In genomic region chr7:39240864-39241263, GRCh38 we compare ENCODE assay signal across 25 cellular contexts.
"Had no signal": no experiment of that assay in that cellular context is flagged by ENCODE, and none has a peak within 500 bp of the region (broad histone marks: within the 10 kb centered on the region; RNA-seq: fewer than 3 reads in every experiment).

No MANE protein-coding gene starts in this region.

- H3K79me2 ChIP-seq: parathyroid adenoma had no signal

- H3K9ac ChIP-seq: neural progenitor cell, parathyroid adenoma had no signal

- H3K9me3 ChIP-seq: psoas muscle, right atrium auricular region had no signal

- H3K4me1 ChIP-seq: esophagus muscularis mucosa, foreskin keratinocyte, parathyroid adenoma, psoas muscle, right atrium auricular region, spleen, tibial nerve had no signal

- DNase-seq: activated CD4-positive, alpha-beta memory T cell treated with anti-CD3 and anti-CD28 coated beads, Interleukin-2, amount 10 ng/mL, durations not matched to agents 7 days and 5 days; activated CD4-positive, alpha-beta T cell treated with anti-CD3 and anti-CD28 coated beads, Interleukin-2, amount 10 ng/mL, durations not matched to agents 7 days and 5 days; activated CD4-positive, CD25-positive, alpha-beta regulatory T cell treated with anti-CD3 and anti-CD28 coated beads, Interleukin-2, amount 50 U/mL, for 72 hours; activated CD8-positive, alpha-beta memory T cell treated with anti-CD3 and anti-CD28 coated beads, Interleukin-2, amount 50 U/mL, for 48 hours; activated gamma-delta T cell; activated naive CD4-positive, alpha-beta T cell treated with anti-CD3 and anti-CD28 coated beads, Interleukin-2, amount 10 ng/mL, durations not matched to agents 7 days and 5 days; activated naive CD8-positive, alpha-beta T cell treated with anti-CD3 and anti-CD28 coated beads, Interleukin-2, amount 10 ng/mL, durations not matched to agents 7 days and 5 days; activated T-cell treated with anti-CD3 and anti-CD28 coated beads, Interleukin-2, amount 50 U/mL, for 24 hours; amniotic stem cell; central memory CD4-positive, alpha-beta T cell; foreskin keratinocyte; islet precursor cell; left colon; natural killer cell; occipital lobe; psoas muscle; spleen; stimulated activated naive CD4-positive, alpha-beta T cell; T-helper 17 cell; T1000 had no signal

- H3K27me3 ChIP-seq: esophagus muscularis mucosa, foreskin keratinocyte, neural progenitor cell, right atrium auricular region, tibial nerve had no signal

- H3K36me3 ChIP-seq: esophagus muscularis mucosa, neural progenitor cell, right atrium auricular region, spleen, tibial nerve had no signal

- H2AFZ ChIP-seq: neural progenitor cell, parathyroid adenoma had no signal

- H3K27ac ChIP-seq: esophagus muscularis mucosa, foreskin keratinocyte, neural progenitor cell, parathyroid adenoma, psoas muscle, right atrium auricular region, spleen, tibial nerve had no signal

- H3K4me3 ChIP-seq: esophagus muscularis mucosa, neural progenitor cell, psoas muscle, right atrium auricular region, spleen, tibial nerve had no signal

- ATAC-seq: foreskin keratinocyte, left colon, natural killer cell, psoas muscle, T-helper 17 cell had no signal

- H3K4me2 ChIP-seq: neural progenitor cell had no signal
